ENCODE assay signal across 1 cellular context in the genomic region with DNA sequence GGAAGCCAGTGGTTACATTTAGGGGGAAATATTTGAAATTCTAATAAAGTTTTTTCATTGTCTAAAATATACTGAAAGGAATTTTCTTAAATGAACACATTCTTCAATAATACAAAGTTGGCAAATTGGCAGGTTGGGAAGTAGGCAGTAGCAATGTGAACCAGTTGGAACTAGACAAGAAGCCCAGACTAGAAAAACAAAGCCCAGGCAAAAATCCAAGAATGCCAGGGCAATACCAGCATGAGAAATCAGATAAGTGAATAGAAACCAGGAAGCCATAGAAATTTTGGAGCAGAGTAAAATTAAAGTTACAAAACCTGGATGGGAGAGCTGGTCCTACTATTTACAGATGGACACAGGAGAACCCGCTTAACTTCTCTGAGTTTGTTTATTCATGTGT.
TF ChIP-seq lines count a peak whose summit lies in the region.

No MANE protein-coding gene starts in this region.

TF ChIP-seq in GM23338, 12 proteins besides CTCF, POLR2A, EP300 and RAD21 (continued from another document):
- TF ChIP-seq, protein P1, sequence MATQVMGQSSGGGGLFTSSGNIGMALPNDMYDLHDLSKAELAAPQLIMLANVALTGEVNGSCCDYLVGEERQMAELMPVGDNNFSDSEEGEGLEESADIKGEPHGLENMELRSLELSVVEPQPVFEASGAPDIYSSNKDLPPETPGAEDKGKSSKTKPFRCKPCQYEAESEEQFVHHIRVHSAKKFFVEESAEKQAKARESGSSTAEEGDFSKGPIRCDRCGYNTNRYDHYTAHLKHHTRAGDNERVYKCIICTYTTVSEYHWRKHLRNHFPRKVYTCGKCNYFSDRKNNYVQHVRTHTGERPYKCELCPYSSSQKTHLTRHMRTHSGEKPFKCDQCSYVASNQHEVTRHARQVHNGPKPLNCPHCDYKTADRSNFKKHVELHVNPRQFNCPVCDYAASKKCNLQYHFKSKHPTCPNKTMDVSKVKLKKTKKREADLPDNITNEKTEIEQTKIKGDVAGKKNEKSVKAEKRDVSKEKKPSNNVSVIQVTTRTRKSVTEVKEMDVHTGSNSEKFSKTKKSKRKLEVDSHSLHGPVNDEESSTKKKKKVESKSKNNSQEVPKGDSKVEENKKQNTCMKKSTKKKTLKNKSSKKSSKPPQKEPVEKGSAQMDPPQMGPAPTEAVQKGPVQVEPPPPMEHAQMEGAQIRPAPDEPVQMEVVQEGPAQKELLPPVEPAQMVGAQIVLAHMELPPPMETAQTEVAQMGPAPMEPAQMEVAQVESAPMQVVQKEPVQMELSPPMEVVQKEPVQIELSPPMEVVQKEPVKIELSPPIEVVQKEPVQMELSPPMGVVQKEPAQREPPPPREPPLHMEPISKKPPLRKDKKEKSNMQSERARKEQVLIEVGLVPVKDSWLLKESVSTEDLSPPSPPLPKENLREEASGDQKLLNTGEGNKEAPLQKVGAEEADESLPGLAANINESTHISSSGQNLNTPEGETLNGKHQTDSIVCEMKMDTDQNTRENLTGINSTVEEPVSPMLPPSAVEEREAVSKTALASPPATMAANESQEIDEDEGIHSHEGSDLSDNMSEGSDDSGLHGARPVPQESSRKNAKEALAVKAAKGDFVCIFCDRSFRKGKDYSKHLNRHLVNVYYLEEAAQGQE (IDR thresholded peaks at IDR 0.05; ENCODE audit: unreplicated experiment), result no peak
- TF ChIP-seq ZNF114 (CRISPR knock-in tag; IDR thresholded peaks at IDR 0.05) (no peak), NANOG (IDR thresholded peaks at IDR 0.05; ENCODE audit: borderline replicate concordance) (no peak), EZH2phosphoT487 (IDR thresholded peaks at IDR 0.05; ENCODE audit: unreplicated experiment) (no peak), EZH2 (IDR thresholded peaks at IDR 0.05; ENCODE audit: low read depth, unreplicated experiment) (no peak), ZNF331 (CRISPR knock-in tag; IDR thresholded peaks at IDR 0.05; ENCODE audit: low read depth) (no peak), JUNB (IDR thresholded peaks at IDR 0.05; ENCODE audit: unreplicated experiment) (no peak), STAT1 (IDR thresholded peaks at IDR 0.05; ENCODE audit: unreplicated experiment) (no peak)
- TF ChIP-seq, protein P2, sequence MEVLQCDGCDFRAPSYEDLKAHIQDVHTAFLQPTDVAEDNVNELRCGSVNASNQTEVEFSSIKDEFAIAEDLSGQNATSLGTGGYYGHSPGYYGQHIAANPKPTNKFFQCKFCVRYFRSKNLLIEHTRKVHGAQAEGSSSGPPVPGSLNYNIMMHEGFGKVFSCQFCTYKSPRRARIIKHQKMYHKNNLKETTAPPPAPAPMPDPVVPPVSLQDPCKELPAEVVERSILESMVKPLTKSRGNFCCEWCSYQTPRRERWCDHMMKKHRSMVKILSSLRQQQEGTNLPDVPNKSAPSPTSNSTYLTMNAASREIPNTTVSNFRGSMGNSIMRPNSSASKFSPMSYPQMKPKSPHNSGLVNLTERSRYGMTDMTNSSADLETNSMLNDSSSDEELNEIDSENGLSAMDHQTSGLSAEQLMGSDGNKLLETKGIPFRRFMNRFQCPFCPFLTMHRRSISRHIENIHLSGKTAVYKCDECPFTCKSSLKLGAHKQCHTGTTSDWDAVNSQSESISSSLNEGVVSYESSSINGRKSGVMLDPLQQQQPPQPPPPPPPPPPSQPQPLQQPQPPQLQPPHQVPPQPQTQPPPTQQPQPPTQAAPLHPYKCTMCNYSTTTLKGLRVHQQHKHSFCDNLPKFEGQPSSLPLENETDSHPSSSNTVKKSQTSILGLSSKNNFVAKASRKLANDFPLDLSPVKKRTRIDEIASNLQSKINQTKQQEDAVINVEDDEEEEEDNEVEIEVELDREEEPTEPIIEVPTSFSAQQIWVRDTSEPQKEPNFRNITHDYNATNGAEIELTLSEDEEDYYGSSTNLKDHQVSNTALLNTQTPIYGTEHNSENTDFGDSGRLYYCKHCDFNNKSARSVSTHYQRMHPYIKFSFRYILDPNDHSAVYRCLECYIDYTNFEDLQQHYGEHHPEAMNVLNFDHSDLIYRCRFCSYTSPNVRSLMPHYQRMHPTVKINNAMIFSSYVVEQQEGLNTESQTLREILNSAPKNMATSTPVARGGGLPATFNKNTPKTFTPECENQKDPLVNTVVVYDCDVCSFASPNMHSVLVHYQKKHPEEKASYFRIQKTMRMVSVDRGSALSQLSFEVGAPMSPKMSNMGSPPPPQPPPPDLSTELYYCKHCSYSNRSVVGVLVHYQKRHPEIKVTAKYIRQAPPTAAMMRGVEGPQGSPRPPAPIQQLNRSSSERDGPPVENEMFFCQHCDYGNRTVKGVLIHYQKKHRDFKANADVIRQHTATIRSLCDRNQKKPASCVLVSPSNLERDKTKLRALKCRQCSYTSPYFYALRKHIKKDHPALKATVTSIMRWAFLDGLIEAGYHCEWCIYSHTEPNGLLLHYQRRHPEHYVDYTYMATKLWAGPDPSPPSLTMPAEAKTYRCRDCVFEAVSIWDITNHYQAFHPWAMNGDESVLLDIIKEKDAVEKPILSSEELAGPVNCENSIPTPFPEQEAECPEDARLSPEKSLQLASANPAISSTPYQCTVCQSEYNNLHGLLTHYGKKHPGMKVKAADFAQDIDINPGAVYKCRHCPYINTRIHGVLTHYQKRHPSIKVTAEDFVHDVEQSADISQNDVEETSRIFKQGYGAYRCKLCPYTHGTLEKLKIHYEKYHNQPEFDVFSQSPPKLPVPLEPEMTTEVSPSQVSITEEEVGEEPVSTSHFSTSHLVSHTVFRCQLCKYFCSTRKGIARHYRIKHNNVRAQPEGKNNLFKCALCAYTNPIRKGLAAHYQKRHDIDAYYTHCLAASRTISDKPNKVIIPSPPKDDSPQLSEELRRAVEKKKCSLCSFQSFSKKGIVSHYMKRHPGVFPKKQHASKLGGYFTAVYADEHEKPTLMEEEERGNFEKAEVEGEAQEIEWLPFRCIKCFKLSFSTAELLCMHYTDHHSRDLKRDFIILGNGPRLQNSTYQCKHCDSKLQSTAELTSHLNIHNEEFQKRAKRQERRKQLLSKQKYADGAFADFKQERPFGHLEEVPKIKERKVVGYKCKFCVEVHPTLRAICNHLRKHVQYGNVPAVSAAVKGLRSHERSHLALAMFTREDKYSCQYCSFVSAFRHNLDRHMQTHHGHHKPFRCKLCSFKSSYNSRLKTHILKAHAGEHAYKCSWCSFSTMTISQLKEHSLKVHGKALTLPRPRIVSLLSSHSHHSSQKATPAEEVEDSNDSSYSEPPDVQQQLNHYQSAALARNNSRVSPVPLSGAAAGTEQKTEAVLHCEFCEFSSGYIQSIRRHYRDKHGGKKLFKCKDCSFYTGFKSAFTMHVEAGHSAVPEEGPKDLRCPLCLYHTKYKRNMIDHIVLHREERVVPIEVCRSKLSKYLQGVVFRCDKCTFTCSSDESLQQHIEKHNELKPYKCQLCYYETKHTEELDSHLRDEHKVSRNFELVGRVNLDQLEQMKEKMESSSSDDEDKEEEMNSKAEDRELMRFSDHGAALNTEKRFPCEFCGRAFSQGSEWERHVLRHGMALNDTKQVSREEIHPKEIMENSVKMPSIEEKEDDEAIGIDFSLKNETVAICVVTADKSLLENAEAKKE (CRISPR knock-in tag; IDR thresholded peaks at IDR 0.05), result no peak
- TF ChIP-seq, protein P3, sequence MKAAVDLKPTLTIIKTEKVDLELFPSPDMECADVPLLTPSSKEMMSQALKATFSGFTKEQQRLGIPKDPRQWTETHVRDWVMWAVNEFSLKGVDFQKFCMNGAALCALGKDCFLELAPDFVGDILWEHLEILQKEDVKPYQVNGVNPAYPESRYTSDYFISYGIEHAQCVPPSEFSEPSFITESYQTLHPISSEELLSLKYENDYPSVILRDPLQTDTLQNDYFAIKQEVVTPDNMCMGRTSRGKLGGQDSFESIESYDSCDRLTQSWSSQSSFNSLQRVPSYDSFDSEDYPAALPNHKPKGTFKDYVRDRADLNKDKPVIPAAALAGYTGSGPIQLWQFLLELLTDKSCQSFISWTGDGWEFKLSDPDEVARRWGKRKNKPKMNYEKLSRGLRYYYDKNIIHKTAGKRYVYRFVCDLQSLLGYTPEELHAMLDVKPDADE (IDR thresholded peaks at IDR 0.05), result no peak
TF ChIP-seq in GM23338: peak in this region for 0.
